1 cellular context compared by ENCODE assay signal in genomic region chr16:8935989-8936388, GRCh38.
TF ChIP-seq lines count a peak whose summit lies in the region.

No MANE protein-coding gene starts in this region.

TF ChIP-seq in HepG2, 621 proteins besides CTCF, POLR2A, EP300 and RAD21 (continued from another document and continues in another):
- TF ChIP-seq, protein P1, sequence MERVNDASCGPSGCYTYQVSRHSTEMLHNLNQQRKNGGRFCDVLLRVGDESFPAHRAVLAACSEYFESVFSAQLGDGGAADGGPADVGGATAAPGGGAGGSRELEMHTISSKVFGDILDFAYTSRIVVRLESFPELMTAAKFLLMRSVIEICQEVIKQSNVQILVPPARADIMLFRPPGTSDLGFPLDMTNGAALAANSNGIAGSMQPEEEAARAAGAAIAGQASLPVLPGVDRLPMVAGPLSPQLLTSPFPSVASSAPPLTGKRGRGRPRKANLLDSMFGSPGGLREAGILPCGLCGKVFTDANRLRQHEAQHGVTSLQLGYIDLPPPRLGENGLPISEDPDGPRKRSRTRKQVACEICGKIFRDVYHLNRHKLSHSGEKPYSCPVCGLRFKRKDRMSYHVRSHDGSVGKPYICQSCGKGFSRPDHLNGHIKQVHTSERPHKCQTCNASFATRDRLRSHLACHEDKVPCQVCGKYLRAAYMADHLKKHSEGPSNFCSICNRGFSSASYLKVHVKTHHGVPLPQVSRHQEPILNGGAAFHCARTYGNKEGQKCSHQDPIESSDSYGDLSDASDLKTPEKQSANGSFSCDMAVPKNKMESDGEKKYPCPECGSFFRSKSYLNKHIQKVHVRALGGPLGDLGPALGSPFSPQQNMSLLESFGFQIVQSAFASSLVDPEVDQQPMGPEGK (CRISPR knock-in tag; IDR thresholded peaks at IDR 0.05), result peak; percentile 74
- TF ChIP-seq, protein P2, sequence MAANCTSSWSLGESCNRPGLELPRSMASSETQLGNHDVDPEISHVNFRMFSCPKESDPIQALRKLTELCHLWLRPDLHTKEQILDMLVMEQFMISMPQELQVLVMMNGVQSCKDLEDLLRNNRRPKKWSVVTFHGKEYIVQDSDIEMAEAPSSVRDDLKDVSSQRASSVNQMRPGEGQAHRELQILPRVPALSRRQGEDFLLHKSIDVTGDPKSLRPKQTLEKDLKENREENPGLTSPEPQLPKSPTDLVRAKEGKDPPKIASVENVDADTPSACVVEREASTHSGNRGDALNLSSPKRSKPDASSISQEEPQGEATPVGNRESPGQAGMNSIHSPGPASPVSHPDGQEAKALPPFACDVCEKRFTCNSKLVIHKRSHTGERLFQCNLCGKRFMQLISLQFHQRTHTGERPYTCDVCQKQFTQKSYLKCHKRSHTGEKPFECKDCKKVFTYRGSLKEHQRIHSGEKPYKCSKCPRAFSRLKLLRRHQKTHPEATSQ (CRISPR knock-in tag; IDR thresholded peaks at IDR 0.05; ENCODE audit: borderline replicate concordance), result no peak
- TF ChIP-seq RERE (CRISPR knock-in tag; IDR thresholded peaks at IDR 0.05; ENCODE audit: low read depth) (no peak), MXD4 (CRISPR knock-in tag; IDR thresholded peaks at IDR 0.05) (no peak), DNMT1 (CRISPR knock-in tag; IDR thresholded peaks at IDR 0.05) (0 out of 2 replicates have a peak, but pooled peaks have one; percentile 39), SYNCRIP (IDR thresholded peaks at IDR 0.05; ENCODE audit: insufficient read depth, low read depth, low read length) (no peak), IRF9 (CRISPR knock-in tag; IDR thresholded peaks at IDR 0.05; ENCODE audit: borderline replicate concordance) (0 out of 2 replicates have a peak, but pooled peaks have one; percentile 41), HOXA3 (CRISPR knock-in tag; IDR thresholded peaks at IDR 0.05) (no peak), ZBED4 (CRISPR knock-in tag; IDR thresholded peaks at IDR 0.05; ENCODE audit: borderline replicate concordance) (no peak), ZNF567 (CRISPR knock-in tag; IDR thresholded peaks at IDR 0.05; ENCODE audit: borderline replicate concordance) (no peak), IRF2 (CRISPR knock-in tag; IDR thresholded peaks at IDR 0.05) (no peak), ZNF253 (CRISPR knock-in tag; IDR thresholded peaks at IDR 0.05; ENCODE audit: borderline replicate concordance) (no peak), ZNF619 (CRISPR knock-in tag; IDR thresholded peaks at IDR 0.05) (no peak), NCOR1 (IDR thresholded peaks at IDR 0.05; ENCODE audit: borderline replicate concordance, low read length) (peak; percentile 42; the same call in 1 of the 2 replicates), ZNF224 (CRISPR knock-in tag; IDR thresholded peaks at IDR 0.05) (peak; percentile 69; the same call in 1 of the 2 replicates), ZNF383 (CRISPR knock-in tag; IDR thresholded peaks at IDR 0.05; ENCODE audit: borderline replicate concordance) (no peak), HDAC2 (CRISPR knock-in tag; IDR thresholded peaks at IDR 0.05) (no peak), SALL1 (CRISPR knock-in tag; IDR thresholded peaks at IDR 0.05) (no peak; the same call in 1 of the 2 replicates), ZNF451 (CRISPR knock-in tag; IDR thresholded peaks at IDR 0.05) (0 out of 2 replicates have a peak, but pooled peaks have one; percentile 21), NR2F6 (IDR thresholded peaks at IDR 0.05) (0 out of 2 replicates have a peak, but pooled peaks have one; percentile 10), NR2F6 (CRISPR knock-in tag; IDR thresholded peaks at IDR 0.05) (no peak), PITX1 (CRISPR knock-in tag; IDR thresholded peaks at IDR 0.05) (no peak), ZNF556 (CRISPR knock-in tag; IDR thresholded peaks at IDR 0.05; ENCODE audit: borderline replicate concordance) (peak; percentile 25; the same call in 1 of the 2 replicates), ZFYVE20 (CRISPR knock-in tag; IDR thresholded peaks at IDR 0.05; ENCODE audit: borderline replicate concordance, low read depth) (0 out of 2 replicates have a peak, but pooled peaks have one; percentile 40), RBAK (CRISPR knock-in tag; IDR thresholded peaks at IDR 0.05) (no peak), ZNF547 (CRISPR knock-in tag; IDR thresholded peaks at IDR 0.05) (no peak), ZNF431 (CRISPR knock-in tag; IDR thresholded peaks at IDR 0.05; ENCODE audit: borderline replicate concordance, low read depth) (no peak), PHF21A (CRISPR knock-in tag; IDR thresholded peaks at IDR 0.05) (peak; percentile 16; the same call in 1 of the 2 replicates), ZNF543 (CRISPR knock-in tag; IDR thresholded peaks at IDR 0.05) (no peak), FOXA1 (IDR thresholded peaks at IDR 0.05) (no peak), FOXA1 (CRISPR knock-in tag; IDR thresholded peaks at IDR 0.05) (0 out of 2 replicates have a peak, but pooled peaks have one; percentile 4), SP5 (CRISPR knock-in tag; IDR thresholded peaks at IDR 0.05; ENCODE audit: borderline replicate concordance, low read depth) (peak; percentile 14; the same call in 1 of the 2 replicates), NFRKB (IDR thresholded peaks at IDR 0.05) (no peak), RBM22 (optimal IDR thresholded peaks at IDR 0.05; ENCODE audit: low read length) (peak; percentile 78), ZMAT3 (CRISPR knock-in tag; conservative IDR thresholded peaks at IDR 0.05) (peak; percentile 66; the same call in 1 of the 2 replicates), TBL1XR1 (IDR thresholded peaks at IDR 0.05; ENCODE audit: borderline replicate concordance, low read length, partially characterized antibody) (peak; percentile 20), ZFAT (CRISPR knock-in tag; conservative IDR thresholded peaks at IDR 0.05) (no peak), ZFP82 (CRISPR knock-in tag; IDR thresholded peaks at IDR 0.05; ENCODE audit: borderline replicate concordance) (no peak)
- TF ChIP-seq, protein P3, sequence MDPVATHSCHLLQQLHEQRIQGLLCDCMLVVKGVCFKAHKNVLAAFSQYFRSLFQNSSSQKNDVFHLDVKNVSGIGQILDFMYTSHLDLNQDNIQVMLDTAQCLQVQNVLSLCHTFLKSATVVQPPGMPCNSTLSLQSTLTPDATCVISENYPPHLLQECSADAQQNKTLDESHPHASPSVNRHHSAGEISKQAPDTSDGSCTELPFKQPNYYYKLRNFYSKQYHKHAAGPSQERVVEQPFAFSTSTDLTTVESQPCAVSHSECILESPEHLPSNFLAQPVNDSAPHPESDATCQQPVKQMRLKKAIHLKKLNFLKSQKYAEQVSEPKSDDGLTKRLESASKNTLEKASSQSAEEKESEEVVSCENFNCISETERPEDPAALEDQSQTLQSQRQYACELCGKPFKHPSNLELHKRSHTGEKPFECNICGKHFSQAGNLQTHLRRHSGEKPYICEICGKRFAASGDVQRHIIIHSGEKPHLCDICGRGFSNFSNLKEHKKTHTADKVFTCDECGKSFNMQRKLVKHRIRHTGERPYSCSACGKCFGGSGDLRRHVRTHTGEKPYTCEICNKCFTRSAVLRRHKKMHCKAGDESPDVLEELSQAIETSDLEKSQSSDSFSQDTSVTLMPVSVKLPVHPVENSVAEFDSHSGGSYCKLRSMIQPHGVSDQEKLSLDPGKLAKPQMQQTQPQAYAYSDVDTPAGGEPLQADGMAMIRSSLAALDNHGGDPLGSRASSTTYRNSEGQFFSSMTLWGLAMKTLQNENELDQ (CRISPR knock-in tag; IDR thresholded peaks at IDR 0.05; ENCODE audit: borderline replicate concordance), result 0 out of 2 replicates have a peak, but pooled peaks have one; percentile 50
- TF ChIP-seq, protein P4, sequence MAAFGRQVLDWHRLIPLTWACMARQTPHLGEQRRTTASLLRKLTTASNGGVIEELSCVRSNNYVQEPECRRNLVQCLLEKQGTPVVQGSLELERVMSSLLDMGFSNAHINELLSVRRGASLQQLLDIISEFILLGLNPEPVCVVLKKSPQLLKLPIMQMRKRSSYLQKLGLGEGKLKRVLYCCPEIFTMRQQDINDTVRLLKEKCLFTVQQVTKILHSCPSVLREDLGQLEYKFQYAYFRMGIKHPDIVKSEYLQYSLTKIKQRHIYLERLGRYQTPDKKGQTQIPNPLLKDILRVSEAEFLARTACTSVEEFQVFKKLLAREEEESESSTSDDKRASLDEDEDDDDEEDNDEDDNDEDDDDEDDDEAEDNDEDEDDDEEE (CRISPR knock-in tag; IDR thresholded peaks at IDR 0.05), result no peak
- TF ChIP-seq, protein P5, sequence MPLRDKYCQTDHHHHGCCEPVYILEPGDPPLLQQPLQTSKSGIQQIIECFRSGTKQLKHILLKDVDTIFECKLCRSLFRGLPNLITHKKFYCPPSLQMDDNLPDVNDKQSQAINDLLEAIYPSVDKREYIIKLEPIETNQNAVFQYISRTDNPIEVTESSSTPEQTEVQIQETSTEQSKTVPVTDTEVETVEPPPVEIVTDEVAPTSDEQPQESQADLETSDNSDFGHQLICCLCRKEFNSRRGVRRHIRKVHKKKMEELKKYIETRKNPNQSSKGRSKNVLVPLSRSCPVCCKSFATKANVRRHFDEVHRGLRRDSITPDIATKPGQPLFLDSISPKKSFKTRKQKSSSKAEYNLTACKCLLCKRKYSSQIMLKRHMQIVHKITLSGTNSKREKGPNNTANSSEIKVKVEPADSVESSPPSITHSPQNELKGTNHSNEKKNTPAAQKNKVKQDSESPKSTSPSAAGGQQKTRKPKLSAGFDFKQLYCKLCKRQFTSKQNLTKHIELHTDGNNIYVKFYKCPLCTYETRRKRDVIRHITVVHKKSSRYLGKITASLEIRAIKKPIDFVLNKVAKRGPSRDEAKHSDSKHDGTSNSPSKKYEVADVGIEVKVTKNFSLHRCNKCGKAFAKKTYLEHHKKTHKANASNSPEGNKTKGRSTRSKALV (CRISPR knock-in tag; IDR thresholded peaks at IDR 0.05), result no peak
